Comparison of ENCODE assay signal across 9 cellular contexts in the genomic region with DNA sequence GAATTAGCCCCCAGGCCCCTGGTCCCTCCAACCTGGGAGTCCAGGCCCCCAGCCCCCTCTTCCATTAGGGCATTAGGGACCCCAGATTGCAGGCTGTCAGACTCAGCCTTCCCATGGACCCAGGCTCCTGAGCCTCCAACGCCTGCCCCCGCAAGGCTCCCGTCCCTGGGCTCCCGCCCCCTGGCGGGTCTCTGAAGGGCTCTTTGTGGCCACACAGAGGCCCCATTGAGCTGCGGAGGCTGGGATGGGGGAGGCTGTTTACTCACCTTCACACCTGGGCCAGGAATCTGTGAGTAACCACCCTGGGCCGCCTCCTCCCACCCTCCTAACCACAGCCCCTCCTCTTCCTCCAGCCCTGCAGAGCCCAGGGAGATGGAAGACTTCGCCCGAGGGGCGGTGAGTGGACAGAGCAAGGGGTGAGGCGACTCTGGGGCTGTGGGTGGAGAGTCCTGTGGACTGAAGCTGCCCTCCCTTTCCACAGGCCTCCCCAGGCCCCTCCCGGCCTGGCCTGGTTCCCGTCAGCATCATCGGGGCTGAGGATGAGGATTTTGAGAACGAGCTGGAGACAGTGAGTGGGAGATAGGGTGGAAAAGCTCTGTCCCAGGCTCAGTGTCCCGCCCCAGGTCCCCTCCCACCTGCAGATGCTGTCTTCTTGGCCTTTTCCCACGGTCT. TPM values are rescaled to one million over a fixed set of nuclear protein-coding genes. Genes with fewer than 3 reads are reported as not detected.
DNase-seq lines count a peak whose midpoint lies in the region; ATAC-seq and TF ChIP-seq lines count a peak whose summit lies in the region.
"Had no signal": no experiment of that assay in that cellular context is flagged by ENCODE, and none has a peak within 500 bp of the region (broad histone marks: within the 10 kb centered on the region; RNA-seq: fewer than 3 reads in every experiment).

No MANE protein-coding gene starts in this region.

- intact Hi-C loops in CD8-positive, alpha-beta T cell (cut with DNase I, micrococcal nuclease): loop anchor here (1.0 to 5.0 kb wide), 9 partner anchors 13 to 189 kb away; a partner anchor contains a TSS
- intact Hi-C loops in CD14-positive monocyte (cut with micrococcal nuclease): no loop called here

- peak overlapping the region; percentile 92 for H3K4me3 ChIP-seq in CD8-positive, alpha-beta T cell (ENCODE audit: low read depth, low read length)
- no peak overlapping the region for H3K4me3 ChIP-seq in fibroblast of villous mesenchyme (ENCODE audit: low read depth, low read length)

- peak; percentile 63 to 94 (median 91) for DNase-seq in CD8-positive, alpha-beta T cell
- DNase-seq in NAMALWA (ENCODE audit: low spot score) (peak; percentile 59), fibroblast of villous mesenchyme (ENCODE audit: low read depth) (peak; percentile 34), CD14-positive monocyte (ENCODE audit: low spot score) (no peak), NCI-H2171 (lab: John Stamatoyannopoulos, UW) (no peak), SKM-1 (lab: John Stamatoyannopoulos, UW; ENCODE audit: unreplicated experiment) (no peak)
- DNase-seq in activated CD8-positive, alpha-beta memory T cell treated with anti-CD3 and anti-CD28 coated beads, Interleukin-2, amount 50 U/mL, for 48 hours: peak; percentile 89
- peak; percentile 82 to 85 for DNase-seq in stimulated activated CD4-positive, alpha-beta T cell treated with anti-CD3 and anti-CD28 coated beads, Interleukin-15, amount 100 ng/mL, for 48 hours (ENCODE audit: low read depth in 2 of 2)
- DNase-seq: left cardiac atrium had no signal

- peak; percentile 56 for ATAC-seq in CD8-positive, alpha-beta T cell

- POLR2A ChIA-PET in CD8-positive, alpha-beta T cell (lab: Charles Lee): interaction anchor here (0.8 to 11.4 kb wide), 11 partner anchors 14 to 70 kb away, joined by 3 to 267 read pairs (median 6); a partner anchor contains a TSS

- H3K4me3 Mint-ChIP-seq in CD8-positive, alpha-beta T cell: peak overlapping the region; percentile 93
- H3K4me3 Mint-ChIP-seq in CD14-positive monocyte: peak overlapping the region in 1 of 2 donors; percentile 53

- H3K27me3 ChIP-seq in CD8-positive, alpha-beta T cell (ENCODE audit: insufficient read depth, low read length): no peaks in the 10 kb centered on the region

- no peaks in the 10 kb centered on the region for H3K27me3 Mint-ChIP-seq in CD8-positive, alpha-beta T cell (ENCODE audit: low read depth)
- H3K27me3 Mint-ChIP-seq in CD14-positive monocyte (ENCODE audit: low read depth in 3 of 3): peaks cover 0 to 2% (median 1%) of the 10 kb centered on the region in 3 donors

- H3K4me1 Mint-ChIP-seq in CD8-positive, alpha-beta T cell (ENCODE audit: low read depth): peaks cover 71% of the 10 kb centered on the region
- peaks cover 38% of the 10 kb centered on the region for H3K4me1 Mint-ChIP-seq in CD14-positive monocyte

- peak overlapping the region; percentile 99 for H3K27ac Mint-ChIP-seq in CD8-positive, alpha-beta T cell
- peak overlapping the region in 1 of 7 donors; percentile 93 for H3K27ac Mint-ChIP-seq in CD14-positive monocyte

- H3K27ac ChIP-seq in CD8-positive, alpha-beta T cell (ENCODE audit: low read depth, low read length): peak overlapping the region; percentile 92

- H3K9me3 ChIP-seq in CD8-positive, alpha-beta T cell (ENCODE audit: low read length): no peaks in the 10 kb centered on the region

- CTCF ChIA-PET in CD8-positive, alpha-beta T cell (lab: Charles Lee): interaction anchor here (0.8 to 12.2 kb wide), 17 partner anchors 10 to 70 kb away, joined by 3 to 163 read pairs (median 9); a partner anchor contains a TSS

- peak; percentile 39 for TF ChIP-seq CTCF in CD8-positive, alpha-beta T cell (IDR thresholded peaks at IDR 0.05)
- TF ChIP-seq CTCF in fibroblast of villous mesenchyme (IDR thresholded peaks at IDR 0.05; ENCODE audit: insufficient read depth, low read depth, low read length): no peak
- no peak for TF ChIP-seq CTCF in CD14-positive monocyte (IDR thresholded peaks at IDR 0.05)

- peaks cover 55% of the 10 kb centered on the region for H3K4me1 ChIP-seq in CD8-positive, alpha-beta T cell (ENCODE audit: insufficient read depth, low read length)

- H3K36me3 ChIP-seq in CD8-positive, alpha-beta T cell (ENCODE audit: insufficient read depth, low read length): peaks cover 23% of the 10 kb centered on the region

- peaks cover 72% of the 10 kb centered on the region for H3K36me3 Mint-ChIP-seq in CD8-positive, alpha-beta T cell
- peaks cover 44 to 67% of the 10 kb centered on the region in 2 donors for H3K36me3 Mint-ChIP-seq in CD14-positive monocyte

- no peaks in the 10 kb centered on the region for H3K9me3 Mint-ChIP-seq in CD8-positive, alpha-beta T cell
- H3K9me3 Mint-ChIP-seq in CD14-positive monocyte: peaks cover 0 to 1% (median 0%) of the 10 kb centered on the region in 7 donors

RNA-seq across cellular contexts. Expression of a gene that starts 4.9 kb away (rescaled TPM):
- 1,000 to 10,000 TPM; 1,125 to 1,160 TPM for total RNA-seq in CD8-positive, alpha-beta T cell
- total RNA-seq in fibroblast of villous mesenchyme: 35.0 and 38.3 TPM in 2 replicates
- polyA plus RNA-seq in CD14-positive monocyte: 10 to 100 TPM; 82.8 to 95.5 TPM

RNA-seq across cellular contexts. Expression of a gene that starts 10.8 kb away (rescaled TPM):
- 10 to 100 TPM; 19.5 to 19.6 TPM for total RNA-seq in CD8-positive, alpha-beta T cell
- total RNA-seq in fibroblast of villous mesenchyme: not detected in 2 replicates
- polyA plus RNA-seq in CD14-positive monocyte: 1 to 10 TPM; 2.1 to 2.7 TPM

RNA-seq across cellular contexts. Expression of a gene that starts 27.8 kb away (rescaled TPM):
- 1,000 to 10,000 TPM; 3,663 to 3,781 TPM for total RNA-seq in CD8-positive, alpha-beta T cell
- total RNA-seq in fibroblast of villous mesenchyme: 600 and 662 TPM in 2 replicates
- polyA plus RNA-seq in CD14-positive monocyte: 1,000 to 10,000 TPM; 1,234 to 1,424 TPM

RNA-seq across cellular contexts. Expression of a gene that starts 40.4 kb away (rescaled TPM):
- total RNA-seq in CD8-positive, alpha-beta T cell: 1 to 10 TPM; 5.4 to 6.8 TPM
- total RNA-seq in fibroblast of villous mesenchyme: under 0.01 TPM in 1 of 2 replicates, not detected in the other
- polyA plus RNA-seq in CD14-positive monocyte: not detected

RNA-seq across cellular contexts. Expression of a gene that starts 43.0 kb away (rescaled TPM):
- not detected for total RNA-seq in CD8-positive, alpha-beta T cell
- total RNA-seq in fibroblast of villous mesenchyme: not detected in 2 replicates
- not detected for polyA plus RNA-seq in CD14-positive monocyte
- total RNA-seq: left cardiac atrium had no signal

Comparison
In these comparisons a context has a peak if more than half of its experiments do, and no peak if none do; other contexts are left out.
1. DNase-seq: peak in CD8-positive, alpha-beta T cell (7 of 7), NAMALWA (single experiment), activated CD8-positive, alpha-beta memory T cell treated with anti-CD3 and anti-CD28 coated beads, Interleukin-2, amount 50 U/mL, for 48 hours (single experiment), fibroblast of villous mesenchyme (single experiment) and stimulated activated CD4-positive, alpha-beta T cell treated with anti-CD3 and anti-CD28 coated beads, Interleukin-15, amount 100 ng/mL, for 48 hours (2 of 2); none in CD14-positive monocyte (single experiment), NCI-H2171 (single experiment) and SKM-1 (single experiment).
2. RNA of a gene that starts 4.9 kb away (total RNA-seq): 1,125 to 1,160 TPM in CD8-positive, alpha-beta T cell; 35.0 to 38.3 TPM in fibroblast of villous mesenchyme; every median in the first group is over 10 times any median in the second.
3. RNA of a gene that starts 10.8 kb away (total RNA-seq): 19.5 to 19.6 TPM in CD8-positive, alpha-beta T cell; not detected in fibroblast of villous mesenchyme; every median in the first group is over 10 times any median in the second.
4. intact Hi-C loops: an anchor here in CD8-positive, alpha-beta T cell (1.0 to 5.0 kb wide); none called in CD14-positive monocyte.